12 cellular contexts compared by ENCODE assay signal in the genomic region with DNA sequence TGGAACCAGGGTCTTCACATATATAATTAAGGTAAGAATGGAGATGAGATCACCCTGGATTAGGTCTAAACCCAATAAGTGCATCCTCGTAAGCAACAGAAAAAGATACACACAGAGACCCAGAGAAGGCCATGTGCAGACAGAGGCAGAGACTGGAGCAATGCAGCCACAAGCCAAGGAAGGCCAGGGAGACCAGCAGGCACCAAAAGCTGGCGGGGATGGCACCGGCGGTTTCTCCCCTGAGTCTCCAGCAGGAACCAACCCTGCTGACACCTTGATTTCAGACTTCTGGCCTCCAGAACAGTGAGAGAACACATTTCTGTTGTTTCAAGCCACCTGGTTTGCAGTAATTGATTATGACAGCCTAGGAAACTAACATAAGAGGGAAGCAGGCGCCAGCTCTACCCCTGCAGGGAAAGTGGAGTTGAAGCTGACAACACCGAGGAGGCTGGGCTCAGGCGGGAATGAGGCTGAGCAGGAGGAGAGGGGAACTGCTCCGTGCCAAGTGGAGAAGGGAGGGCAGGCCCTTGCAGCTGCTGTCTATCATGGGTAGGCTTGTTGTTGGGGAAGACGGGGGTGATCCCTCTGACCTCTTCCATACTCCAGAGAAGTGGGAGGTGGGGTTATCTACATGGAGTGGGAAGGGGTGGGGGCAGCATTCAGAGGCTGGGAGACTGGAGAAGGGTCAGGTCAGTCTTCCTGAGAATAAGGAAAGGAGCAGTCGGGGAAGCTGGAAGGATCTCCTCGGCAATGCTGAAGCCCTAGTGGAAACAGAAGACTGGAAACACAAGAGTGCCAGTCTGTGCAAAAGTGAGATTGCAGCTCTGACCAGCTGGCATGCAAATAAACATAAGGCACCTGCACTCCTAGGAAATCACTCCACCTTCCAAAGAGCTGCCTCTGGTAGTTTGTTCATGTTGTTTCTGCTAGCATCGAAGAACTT.
A peak's percentile ranks its signal among the peaks of the same experiment; 100 is the strongest.
DNase-seq lines count a peak whose midpoint lies in the region; ATAC-seq, FAIRE-seq and TF ChIP-seq lines count a peak whose summit lies in the region.
"Had no signal": no experiment of that assay in that cellular context is flagged by ENCODE, and none has a peak within 500 bp of the region (broad histone marks: within the 10 kb centered on the region; RNA-seq: fewer than 3 reads in every experiment).

No MANE protein-coding gene starts in this region.

- H2AFZ ChIP-seq in OCI-LY1 (ENCODE audit: low read length) = no peak overlapping the region

- H3K9me3 ChIP-seq in CD4-positive, alpha-beta memory T cell (ENCODE audit: control insufficient read depth in 1 of 2, low read length in 2 of 2) = no peaks in the 10 kb centered on the region
- H3K9me3 ChIP-seq in OCI-LY1 (ENCODE audit: low read length) = no peaks in the 10 kb centered on the region

- peaks cover 52% of the 10 kb centered on the region for H3K36me3 ChIP-seq in CD4-positive, alpha-beta memory T cell (ENCODE audit: insufficient read depth, low read length)
- peaks cover 63% of the 10 kb centered on the region for H3K36me3 ChIP-seq in OCI-LY1 (ENCODE audit: insufficient read depth, low read length)

- no peaks in the 10 kb centered on the region for H3F3A ChIP-seq in OCI-LY1 (ENCODE audit: insufficient read depth, low read length)

- no peaks in the 10 kb centered on the region for H4K20me1 ChIP-seq in OCI-LY1 (ENCODE audit: insufficient read depth, low read length)

- ATAC-seq in GM21367 (IDR thresholded peaks at IDR 0.05; ENCODE audit: unreplicated experiment) (no peak), HG03135 (IDR thresholded peaks at IDR 0.05; ENCODE audit: unreplicated experiment) (no peak), GM18867 (IDR thresholded peaks at IDR 0.05; ENCODE audit: unreplicated experiment) (no peak)
- ATAC-seq in activated CD4-positive, CD25-positive, alpha-beta regulatory T cell treated with anti-CD3 and anti-CD28 coated beads, Interleukin-2, amount 50 U/mL, for 24 hours = no peak

- H3K27me3 ChIP-seq in CD4-positive, alpha-beta memory T cell (ENCODE audit: insufficient read depth, low read length) = no peaks in the 10 kb centered on the region
- no peaks in the 10 kb centered on the region for H3K27me3 ChIP-seq in OCI-LY1 (ENCODE audit: insufficient read depth, low read length)

- peak overlapping the region; percentile 5; the same call in 1 of the 2 replicates for H3K9ac ChIP-seq in OCI-LY1 (ENCODE audit: low read length)
- H3K9ac ChIP-seq: KMS-11 had no signal

- POLR2A ChIA-PET in CD4-positive, alpha-beta memory T cell (lab: Charles Lee; ENCODE audit: partially characterized antibody) = interaction anchor here (1.2 to 2.6 kb wide), 2 partner anchors 11 to 72 kb away, joined by 3 to 9 read pairs; partner anchors contain the start of gene NFATC2

- no peak for TF ChIP-seq CTCF in OCI-LY1 (IDR thresholded peaks at IDR 0.05; ENCODE audit: low read length)

- peak overlapping the region in 1 of 8 donors; percentile 22 for H3K4me3 Mint-ChIP-seq in CD4-positive, alpha-beta memory T cell
- H3K4me3 Mint-ChIP-seq: memory B cell had no signal

- H3K79me2 ChIP-seq in OCI-LY1 (ENCODE audit: insufficient read depth, low read length) = no peaks in the 10 kb centered on the region

- H3K4me3 ChIP-seq in CD4-positive, alpha-beta memory T cell (ENCODE audit: low read length in 2 of 2) = no peak overlapping the region
- H3K4me3 ChIP-seq in OCI-LY1 (ENCODE audit: low read depth, low read length, poor library complexity, severe bottlenecking) = no peak overlapping the region
- H3K4me3 ChIP-seq: skin epidermis had no signal

- peaks cover 51 to 74% of the 10 kb centered on the region in 2 donors for H3K36me3 Mint-ChIP-seq in CD4-positive, alpha-beta memory T cell

- H3K4me1 Mint-ChIP-seq in CD4-positive, alpha-beta memory T cell = peaks cover 24 to 57% (median 40%) of the 10 kb centered on the region in 4 donors

- FAIRE-seq in HTR-8/SVneo (lab: Jason Lieb, UNC) = peak; percentile 4

- DNase-seq in CD4-positive, alpha-beta memory T cell = no peak
- no peak for DNase-seq in HTR-8/SVneo (ENCODE audit: insufficient read length, low spot score)
- DNase-seq in left kidney (ENCODE audit: low read depth, low spot score) = peak; percentile 26
- DNase-seq: foreskin melanocyte had no signal

- intact Hi-C loops in CD4-positive, alpha-beta memory T cell (cut with micrococcal nuclease) = no loop called here

- H3K27me3 Mint-ChIP-seq in CD4-positive, alpha-beta memory T cell = no peaks in the 10 kb centered on the region
- H3K27me3 Mint-ChIP-seq: memory B cell had no signal

- no peaks in the 10 kb centered on the region for H3K9me2 ChIP-seq in OCI-LY1 (ENCODE audit: low read depth, low read length)

- CTCF ChIA-PET in CD4-positive, alpha-beta memory T cell (lab: Charles Lee; ENCODE audit: partially characterized antibody) = interaction anchor here (1.2 to 1.8 kb wide), 2 partner anchors 84 kb away, joined by 4 to 5 read pairs; no protein-coding TSS in a partner anchor

- H3K4me2 ChIP-seq in OCI-LY1 (ENCODE audit: low read length) = peak overlapping the region; percentile 35; the same call in 1 of the 2 replicates
- H3K4me2 ChIP-seq: KMS-11 had no signal

- peaks cover 0 to 2% (median 0%) of the 10 kb centered on the region in 8 donors for H3K9me3 Mint-ChIP-seq in CD4-positive, alpha-beta memory T cell
- H3K9me3 Mint-ChIP-seq: memory B cell had no signal

- H3K27ac Mint-ChIP-seq in CD4-positive, alpha-beta memory T cell = peak overlapping the region; percentile 32 to 87 (median 72)
- H3K27ac Mint-ChIP-seq: memory B cell had no signal

- H3K4me1 ChIP-seq in CD4-positive, alpha-beta memory T cell (ENCODE audit: insufficient read depth, low read length) = peaks cover 32% of the 10 kb centered on the region
- H3K4me1 ChIP-seq in OCI-LY1 (ENCODE audit: insufficient read depth, low read length, severe bottlenecking) = peaks cover 44% of the 10 kb centered on the region

- no peak overlapping the region for H3K27ac ChIP-seq in CD4-positive, alpha-beta memory T cell (ENCODE audit: low read depth, low read length)
- H3K27ac ChIP-seq in OCI-LY1 (ENCODE audit: low read depth, low read length, poor library complexity, severe bottlenecking) = peak overlapping the region; percentile 85
- H3K27ac ChIP-seq: KMS-11 had no signal
